In genomic region chr20:35704514-35705261, GRCh38 we compare ENCODE assay signal across 23 cellular contexts. TPM values are rescaled to one million over a fixed set of nuclear protein-coding genes. Genes with fewer than 3 reads are reported as not detected.
A peak's percentile ranks its signal among the peaks of the same experiment; 100 is the strongest.
DNase-seq lines count a peak whose midpoint lies in the region; ATAC-seq and TF ChIP-seq lines count a peak whose summit lies in the region.
"Had no signal": no experiment of that assay in that cellular context is flagged by ENCODE, and none has a peak within 500 bp of the region (broad histone marks: within the 10 kb centered on the region; RNA-seq: fewer than 3 reads in every experiment).

No MANE protein-coding gene starts in this region.

- no peak overlapping the region for H3K4me2 ChIP-seq in smooth muscle cell

- no peaks in the 10 kb centered on the region for H3K9me3 ChIP-seq in smooth muscle cell (replicated peaks; ENCODE audit: low read depth)
- H3K9me3 ChIP-seq: left lung, Peyer's patch, sigmoid colon, testis, vagina had no signal

- ATAC-seq in activated naive CD4-positive, alpha-beta T cell treated with anti-CD3 and anti-CD28 coated beads, Interleukin-2, amount 50 U/mL, for 72 hours: no peak
- ATAC-seq: left lung; natural killer cell treated with Interleukin-12 subunit alpha and Interleukin-12 subunit beta and Interleukin-15 and Interleukin-18, amount 100 ng/mL, for 72 hours; WTC11 had no signal

- H3K9ac ChIP-seq in smooth muscle cell (ENCODE audit: low read depth): no peak overlapping the region
- H3K9ac ChIP-seq: parathyroid adenoma had no signal

- no peak for DNase-seq in activated naive CD4-positive, alpha-beta T cell treated with anti-CD3 and anti-CD28 coated beads for 36 hours
- no peak for DNase-seq in activated naive CD4-positive, alpha-beta T cell treated with anti-CD3 and anti-CD28 coated beads, Interleukin-2, amount 50 U/mL, for 72 hours (ENCODE audit: low spot score in 2 of 2)
- no peak for DNase-seq in smooth muscle cell (lab: John Stamatoyannopoulos, UW; ENCODE audit: unreplicated experiment)
- DNase-seq in putamen (ENCODE audit: low spot score): no peak
- DNase-seq in superior temporal gyrus (ENCODE audit: extremely low spot score): no peak
- DNase-seq: activated CD4-positive, alpha-beta memory T cell treated with anti-CD3 and anti-CD28 coated beads, Interleukin-2, amount 10 ng/mL, durations not matched to agents 7 days and 5 days; DMS153; head of caudate nucleus; left lung; midbrain; NCI-H1417; NCI-H446 treated with DMSO at 0.1 percent for 48 hours; Peyer's patch; sigmoid colon; testis had no signal

- peaks cover 10% of the 10 kb centered on the region for H3K4me1 ChIP-seq in smooth muscle cell (ENCODE audit: low read depth)
- H3K4me1 ChIP-seq: parathyroid adenoma had no signal

- no peaks in the 10 kb centered on the region for H3K27me3 Mint-ChIP-seq in activated naive CD4-positive, alpha-beta T cell treated with anti-CD3 and anti-CD28 coated beads for 36 hours (ENCODE audit: low read depth)
- no peaks in the 10 kb centered on the region for H3K27me3 Mint-ChIP-seq in activated naive CD8-positive, alpha-beta T cell
- H3K27me3 Mint-ChIP-seq: activated CD4-positive, alpha-beta memory T cell treated with anti-CD3 and anti-CD28 coated beads, Interleukin-2, amount 10 ng/mL, durations not matched to agents 7 days and 5 days; dendritic cell treated with granulocyte-macrophage colony-stimulating factor and Interleukin-4, amounts not matched to agents 40 ng/mL and 50 ng/mL, for 4 days; natural killer cell treated with Interleukin-12 subunit alpha and Interleukin-12 subunit beta and Interleukin-15 and Interleukin-18, amount 100 ng/mL, for 72 hours had no signal

- 97% methylated on average over 5 of the region's 5 CpGs for whole genome bisulfite sequencing in smooth muscle cell (ENCODE audit: low lambda C conversion rate)

- H3K27me3 ChIP-seq in smooth muscle cell (ENCODE audit: low read depth): no peaks in the 10 kb centered on the region
- H3K27me3 ChIP-seq: left lung, Peyer's patch, sigmoid colon, testis, vagina had no signal

- no peak for TF ChIP-seq CTCF in smooth muscle cell (IDR thresholded peaks at IDR 0.05; ENCODE audit: borderline replicate concordance, insufficient read depth, poor library complexity, severe bottlenecking)

- peaks cover 89% of the 10 kb centered on the region for H3F3A ChIP-seq in smooth muscle cell (ENCODE audit: low read depth)

- H3K79me2 ChIP-seq in smooth muscle cell (ENCODE audit: low read depth): peaks cover 57% of the 10 kb centered on the region

- intact Hi-C loops in activated naive CD4-positive, alpha-beta T cell treated with anti-CD3 and anti-CD28 coated beads for 36 hours (cut with micrococcal nuclease): no loop called here

- H3K4me1 Mint-ChIP-seq in activated naive CD4-positive, alpha-beta T cell treated with anti-CD3 and anti-CD28 coated beads for 36 hours (ENCODE audit: low read depth): peaks cover 29% of the 10 kb centered on the region
- peaks cover 35% of the 10 kb centered on the region for H3K4me1 Mint-ChIP-seq in activated naive CD8-positive, alpha-beta T cell (ENCODE audit: low read depth)

- peaks cover 52% of the 10 kb centered on the region for H3K36me3 Mint-ChIP-seq in activated naive CD4-positive, alpha-beta T cell treated with anti-CD3 and anti-CD28 coated beads for 36 hours (ENCODE audit: low read depth)
- H3K36me3 Mint-ChIP-seq in activated naive CD4-positive, alpha-beta T cell treated with anti-CD3 and anti-CD28 coated beads, Interleukin-2, amount 50 U/mL, for 72 hours: peaks cover 15 to 28% of the 10 kb centered on the region in 2 donors
- peaks cover 7% of the 10 kb centered on the region for H3K36me3 Mint-ChIP-seq in activated naive CD8-positive, alpha-beta T cell

- H3K27ac Mint-ChIP-seq in activated naive CD4-positive, alpha-beta T cell treated with anti-CD3 and anti-CD28 coated beads for 36 hours: peak overlapping the region; percentile 50
- peak overlapping the region in 1 of 2 donors; percentile 23 for H3K27ac Mint-ChIP-seq in activated naive CD4-positive, alpha-beta T cell treated with anti-CD3 and anti-CD28 coated beads, Interleukin-2, amount 50 U/mL, for 72 hours
- H3K27ac Mint-ChIP-seq in activated naive CD8-positive, alpha-beta T cell: peak overlapping the region; percentile 64
- H3K27ac Mint-ChIP-seq: activated CD4-positive, alpha-beta memory T cell treated with anti-CD3 and anti-CD28 coated beads, Interleukin-2, amount 10 ng/mL, durations not matched to agents 7 days and 5 days; activated T-helper 2 cell treated with anti-CD3 and anti-CD28 coated beads, Interferon-gamma antibody, Interleukin-2, Interleukin-4, amounts not matched to agents 10 μg/mL and 5 μg/mL and 100 μg/mL, durations not matched to agents 14 hours and 24 hours and 36 hours; dendritic cell treated with granulocyte-macrophage colony-stimulating factor and Interleukin-4, amounts not matched to agents 40 ng/mL and 50 ng/mL, for 4 days; WTC11 had no signal

- no peak overlapping the region for H3K4me3 ChIP-seq in smooth muscle cell
- H3K4me3 ChIP-seq: left lung, Peyer's patch, sigmoid colon, testis, vagina had no signal

- H3K36me3 ChIP-seq in smooth muscle cell (ENCODE audit: low read depth): peaks cover 38% of the 10 kb centered on the region

- H2AFZ ChIP-seq in smooth muscle cell (ENCODE audit: low read depth): no peak overlapping the region
- H2AFZ ChIP-seq: parathyroid adenoma had no signal

- CTCF ChIA-PET in activated naive CD4-positive, alpha-beta T cell treated with anti-CD3 and anti-CD28 coated beads for 36 hours (lab: Charles Lee): interaction anchor here (0.6 to 1.1 kb wide), 2 partner anchors 35 to 98 kb away, joined by 4 read pairs; no protein-coding TSS in a partner anchor

- H3K4me3 Mint-ChIP-seq in activated naive CD4-positive, alpha-beta T cell treated with anti-CD3 and anti-CD28 coated beads for 36 hours: no peak overlapping the region
- no peak overlapping the region for H3K4me3 Mint-ChIP-seq in activated naive CD8-positive, alpha-beta T cell
- H3K4me3 Mint-ChIP-seq: activated CD4-positive, alpha-beta memory T cell treated with anti-CD3 and anti-CD28 coated beads, Interleukin-2, amount 10 ng/mL, durations not matched to agents 7 days and 5 days; dendritic cell treated with granulocyte-macrophage colony-stimulating factor and Interleukin-4, amounts not matched to agents 40 ng/mL and 50 ng/mL, for 4 days; natural killer cell treated with Interleukin-12 subunit alpha and Interleukin-12 subunit beta and Interleukin-15 and Interleukin-18, amount 100 ng/mL, for 72 hours; WTC11 had no signal

- peaks cover 81% of the 10 kb centered on the region for H4K20me1 ChIP-seq in smooth muscle cell (ENCODE audit: low read depth)

- no peaks in the 10 kb centered on the region for H3K9me3 Mint-ChIP-seq in activated naive CD4-positive, alpha-beta T cell treated with anti-CD3 and anti-CD28 coated beads for 36 hours
- H3K9me3 Mint-ChIP-seq in activated naive CD4-positive, alpha-beta T cell treated with anti-CD3 and anti-CD28 coated beads, Interleukin-2, amount 50 U/mL, for 72 hours: no peaks in the 10 kb centered on the region
- no peaks in the 10 kb centered on the region for H3K9me3 Mint-ChIP-seq in activated naive CD8-positive, alpha-beta T cell (ENCODE audit: low read depth)
- H3K9me3 Mint-ChIP-seq: activated CD4-positive, alpha-beta memory T cell treated with anti-CD3 and anti-CD28 coated beads, Interleukin-2, amount 10 ng/mL, durations not matched to agents 7 days and 5 days; activated T-helper 2 cell treated with anti-CD3 and anti-CD28 coated beads, Interferon-gamma antibody, Interleukin-2, Interleukin-4, amounts not matched to agents 10 μg/mL and 5 μg/mL and 100 μg/mL, durations not matched to agents 14 hours and 24 hours and 36 hours; dendritic cell treated with granulocyte-macrophage colony-stimulating factor and Interleukin-4, amounts not matched to agents 40 ng/mL and 50 ng/mL, for 4 days; natural killer cell treated with Interleukin-12 subunit alpha and Interleukin-12 subunit beta and Interleukin-15 and Interleukin-18, amount 100 ng/mL, for 72 hours; WTC11 had no signal

- peak overlapping the region; percentile 54 for H3K27ac ChIP-seq in smooth muscle cell (ENCODE audit: low read depth)
- H3K27ac ChIP-seq: C4-2B, left lung, parathyroid adenoma, Peyer's patch, sigmoid colon, testis, vagina had no signal

RNA-seq across cellular contexts. Expression of gene ROMO1, which starts 5.5 kb away (rescaled TPM):
- 100 to 1,000 TPM; 120 to 134 TPM for total RNA-seq in activated naive CD4-positive, alpha-beta T cell treated with anti-CD3 and anti-CD28 coated beads for 36 hours
- total RNA-seq in activated naive CD4-positive, alpha-beta T cell treated with anti-CD3 and anti-CD28 coated beads, Interleukin-2, amount 50 U/mL, for 72 hours: 100 to 1,000 TPM; 111 to 120 TPM
- total RNA-seq in smooth muscle cell: 252 and 523 TPM in 2 replicates
- 694 and 771 TPM in 2 replicates for polyA plus RNA-seq in smooth muscle cell

RNA-seq across cellular contexts. Expression of gene NFS1, which starts 5.5 kb away (rescaled TPM):
- total RNA-seq in activated naive CD4-positive, alpha-beta T cell treated with anti-CD3 and anti-CD28 coated beads for 36 hours: 10 to 100 TPM; 33.6 to 38.1 TPM
- 10 to 100 TPM; 48.5 to 50.1 TPM for total RNA-seq in activated naive CD4-positive, alpha-beta T cell treated with anti-CD3 and anti-CD28 coated beads, Interleukin-2, amount 50 U/mL, for 72 hours
- total RNA-seq in smooth muscle cell: 25.3 and 40.1 TPM in 2 replicates
- polyA plus RNA-seq in smooth muscle cell: 35.1 and 40.3 TPM in 2 replicates

RNA-seq across cellular contexts. Expression of gene RBM39, which starts 37.4 kb away (rescaled TPM):
- 100 to 1,000 TPM; 297 to 304 TPM for total RNA-seq in activated naive CD4-positive, alpha-beta T cell treated with anti-CD3 and anti-CD28 coated beads for 36 hours
- total RNA-seq in activated naive CD4-positive, alpha-beta T cell treated with anti-CD3 and anti-CD28 coated beads, Interleukin-2, amount 50 U/mL, for 72 hours: 100 to 1,000 TPM; 343 to 380 TPM
- 408 and 449 TPM in 2 replicates for total RNA-seq in smooth muscle cell
- polyA plus RNA-seq in smooth muscle cell: 139 and 196 TPM in 2 replicates

RNA-seq across cellular contexts. Expression of gene CPNE1, which starts 40.0 kb away (rescaled TPM):
- total RNA-seq in activated naive CD4-positive, alpha-beta T cell treated with anti-CD3 and anti-CD28 coated beads for 36 hours: 100 to 1,000 TPM; 261 to 281 TPM
- total RNA-seq in activated naive CD4-positive, alpha-beta T cell treated with anti-CD3 and anti-CD28 coated beads, Interleukin-2, amount 50 U/mL, for 72 hours: 100 to 1,000 TPM; 332 to 352 TPM
- 111 and 140 TPM in 2 replicates for total RNA-seq in smooth muscle cell
- polyA plus RNA-seq in smooth muscle cell: 156 TPM in 2 replicates

RNA-seq across cellular contexts. Expression of gene RBM12, which starts 40.0 kb away (rescaled TPM):
- 100 to 1,000 TPM; 106 to 110 TPM for total RNA-seq in activated naive CD4-positive, alpha-beta T cell treated with anti-CD3 and anti-CD28 coated beads for 36 hours
- total RNA-seq in activated naive CD4-positive, alpha-beta T cell treated with anti-CD3 and anti-CD28 coated beads, Interleukin-2, amount 50 U/mL, for 72 hours: 100 to 1,000 TPM; 110 to 116 TPM
- 34.0 and 44.2 TPM in 2 replicates for total RNA-seq in smooth muscle cell
- polyA plus RNA-seq in smooth muscle cell: 11.5 and 14.5 TPM in 2 replicates
